ENCODE assay signal across 1 cellular context in genomic region chr12:113649256-113649830, GRCh38.
TF ChIP-seq lines count a peak whose summit lies in the region.

No MANE protein-coding gene starts in this region.

TF ChIP-seq in K562, 482 proteins besides CTCF, POLR2A, EP300 and RAD21 (continued from another document and continues in another):
- peak; percentile 82 for TF ChIP-seq ZNF41 (CRISPR knock-in tag; conservative IDR thresholded peaks at IDR 0.05)
- peak; percentile 99 for TF ChIP-seq ARID3A (IDR thresholded peaks at IDR 0.05; ENCODE audit: borderline replicate concordance, low read depth, low read length)
- no peak; the same call in 1 of the 2 replicates for TF ChIP-seq CBX1 (IDR thresholded peaks at IDR 0.05; ENCODE audit: low read depth)
- peak; percentile 94; the same call in 1 of the 2 replicates for TF ChIP-seq ZNF766 (CRISPR knock-in tag; conservative IDR thresholded peaks at IDR 0.05)
- 0 out of 2 replicates have a peak, but pooled peaks have one; percentile 48 for TF ChIP-seq LARP7 (IDR thresholded peaks at IDR 0.05)
- TF ChIP-seq SREBF1 (IDR thresholded peaks at IDR 0.05; ENCODE audit: borderline replicate concordance, low read depth, low read length) = no peak
- TF ChIP-seq CEBPB (tag; IDR thresholded peaks at IDR 0.05) = no peak
- TF ChIP-seq HSF4 (CRISPR knock-in tag; IDR thresholded peaks at IDR 0.05; ENCODE audit: borderline replicate concordance) = no peak
- TF ChIP-seq GTF2B (IDR thresholded peaks at IDR 0.05; ENCODE audit: extremely low read depth, insufficient read length) = no peak
- TF ChIP-seq ZNF311 (CRISPR knock-in tag; IDR thresholded peaks at IDR 0.05) = peak; percentile 96
- no peak for TF ChIP-seq ZNF778 (CRISPR knock-in tag; IDR thresholded peaks at IDR 0.05)
- TF ChIP-seq ATF4 (CRISPR knock-in tag; IDR thresholded peaks at IDR 0.05) = peak; percentile 81
- no peak for TF ChIP-seq MCM3 (IDR thresholded peaks at IDR 0.05)
- TF ChIP-seq BCLAF1 (IDR thresholded peaks at IDR 0.05; ENCODE audit: borderline replicate concordance in 1 of 2, control insufficient read depth in 1 of 2, low read depth in 2 of 2, low read length in 1 of 2) = no peak
- no peak for TF ChIP-seq ZNF212 (CRISPR knock-in tag; IDR thresholded peaks at IDR 0.05)
- no peak for TF ChIP-seq ZFP30 (CRISPR knock-in tag; IDR thresholded peaks at IDR 0.05; ENCODE audit: borderline replicate concordance)
- peak; percentile 54 to 95 for TF ChIP-seq AFF1 (IDR thresholded peaks at IDR 0.05; ENCODE audit: low read depth in 1 of 2, partially characterized antibody in 2 of 2)
- TF ChIP-seq SMARCA4 (IDR thresholded peaks at IDR 0.05) = peak; percentile 99
- TF ChIP-seq PML (IDR thresholded peaks at IDR 0.05; ENCODE audit: low read length) = peak; percentile 99
- TF ChIP-seq CBFA2T2 (conservative IDR thresholded peaks at IDR 0.05) = peak; percentile 100
- peak; percentile 96 for TF ChIP-seq ETV5 (CRISPR knock-in tag; IDR thresholded peaks at IDR 0.05; ENCODE audit: low read depth)
- no peak for TF ChIP-seq XRCC5 (IDR thresholded peaks at IDR 0.05; ENCODE audit: low read depth, low read length)
- no peak for TF ChIP-seq SRF (CRISPR knock-in tag; IDR thresholded peaks at IDR 0.05)
- TF ChIP-seq BRD9 (IDR thresholded peaks at IDR 0.05; ENCODE audit: low read depth, partially characterized antibody) = peak; percentile 79
- TF ChIP-seq PHTF2 (CRISPR knock-in tag; IDR thresholded peaks at IDR 0.05) = no peak
- TF ChIP-seq PRMT5 (CRISPR knock-in tag; IDR thresholded peaks at IDR 0.05) = no peak
- no peak for TF ChIP-seq ZNF280A (IDR thresholded peaks at IDR 0.05; ENCODE audit: low read depth, partially characterized antibody)
- TF ChIP-seq MLX (CRISPR knock-in tag; conservative IDR thresholded peaks at IDR 0.05) = no peak
- TF ChIP-seq MEIS2 (IDR thresholded peaks at IDR 0.05; ENCODE audit: partially characterized antibody) = peak; percentile 99
- TF ChIP-seq PURB (CRISPR knock-in tag; IDR thresholded peaks at IDR 0.05; ENCODE audit: low read depth) = no peak
- peak in 1 of 2 experiments; percentile 96; a peak in 2 of 4 replicates for TF ChIP-seq NONO (IDR thresholded peaks at IDR 0.05; ENCODE audit: low read depth in 2 of 2, low read length in 1 of 2)
- TF ChIP-seq ZNF57 (CRISPR knock-in tag; IDR thresholded peaks at IDR 0.05) = no peak
- no peak for TF ChIP-seq ZNF586 (CRISPR knock-in tag; conservative IDR thresholded peaks at IDR 0.05)
- TF ChIP-seq TGIF2 (CRISPR knock-in tag; IDR thresholded peaks at IDR 0.05) = no peak
- peak; percentile 88 to 90 for TF ChIP-seq NRF1 (conservative IDR thresholded peaks at IDR 0.05 in 1 of 2, IDR thresholded peaks at IDR 0.05 in 1 of 2)
- TF ChIP-seq AFF4 (CRISPR knock-in tag; IDR thresholded peaks at IDR 0.05) = 0 out of 2 replicates have a peak, but pooled peaks have one; percentile 64
- no peak for TF ChIP-seq CREB5 (CRISPR knock-in tag; IDR thresholded peaks at IDR 0.05)
- TF ChIP-seq FOS (IDR thresholded peaks at IDR 0.05; ENCODE audit: extremely low read depth, insufficient read length) = no peak
- peak; percentile 23 for TF ChIP-seq ASH1L (IDR thresholded peaks at IDR 0.05; ENCODE audit: borderline replicate concordance, low read depth, partially characterized antibody)
- no peak for TF ChIP-seq ILK (tag; IDR thresholded peaks at IDR 0.05; ENCODE audit: borderline replicate concordance, low read depth)
- peak in 1 of 2 experiments; percentile 96; a peak in 2 of 4 replicates for TF ChIP-seq ZNF639 (CRISPR knock-in tag; conservative IDR thresholded peaks at IDR 0.05 in 1 of 2, IDR thresholded peaks at IDR 0.05 in 1 of 2)
- peak; percentile 76 for TF ChIP-seq CREM (IDR thresholded peaks at IDR 0.05; ENCODE audit: low read depth)
